ENCODE assay signal across 1 cellular context in the genomic region with DNA sequence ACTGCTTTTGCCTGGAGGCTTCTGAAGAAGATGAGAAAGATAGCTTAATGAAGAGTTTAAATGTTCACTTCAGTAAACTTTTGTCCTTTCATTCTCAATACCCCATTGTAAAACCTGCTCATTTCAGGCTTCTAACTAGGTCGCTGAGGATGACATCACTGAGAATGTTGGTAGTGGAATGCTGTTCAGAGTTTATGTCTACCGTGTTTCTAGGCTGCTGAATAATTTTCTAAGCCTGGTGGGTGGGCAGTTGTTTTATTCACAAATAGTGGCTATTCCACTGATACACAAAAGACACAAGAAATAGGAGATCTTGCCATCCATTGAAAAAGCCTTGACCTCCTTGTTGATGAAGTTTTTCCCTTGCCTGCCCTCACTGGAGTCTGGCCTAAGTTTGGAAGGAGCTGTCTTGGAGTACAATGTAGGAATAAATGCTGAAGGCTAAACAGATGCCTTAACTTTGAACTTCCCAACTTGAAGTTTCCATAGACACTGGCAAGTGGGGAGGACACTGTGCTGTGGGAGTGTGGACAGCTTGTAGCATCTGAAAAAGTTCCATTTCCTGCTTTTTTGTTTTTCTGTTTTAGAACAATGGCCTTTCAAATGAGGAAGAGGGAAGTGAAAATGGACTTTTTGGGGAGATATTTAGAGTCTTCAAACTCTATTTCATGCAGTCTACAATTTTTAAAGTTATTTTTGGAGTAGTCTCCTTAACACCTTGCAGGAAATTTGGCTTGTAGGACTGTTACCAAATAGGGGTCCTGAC.
A peak's percentile ranks its signal among the peaks of the same experiment; 100 is the strongest.
TF ChIP-seq lines count a peak whose summit lies in the region.

No MANE protein-coding gene starts in this region.

TF ChIP-seq in GM12878, 131 proteins besides CTCF, POLR2A, EP300 and RAD21 (continued from another document and continues in another):
- TF ChIP-seq, protein P1, sequence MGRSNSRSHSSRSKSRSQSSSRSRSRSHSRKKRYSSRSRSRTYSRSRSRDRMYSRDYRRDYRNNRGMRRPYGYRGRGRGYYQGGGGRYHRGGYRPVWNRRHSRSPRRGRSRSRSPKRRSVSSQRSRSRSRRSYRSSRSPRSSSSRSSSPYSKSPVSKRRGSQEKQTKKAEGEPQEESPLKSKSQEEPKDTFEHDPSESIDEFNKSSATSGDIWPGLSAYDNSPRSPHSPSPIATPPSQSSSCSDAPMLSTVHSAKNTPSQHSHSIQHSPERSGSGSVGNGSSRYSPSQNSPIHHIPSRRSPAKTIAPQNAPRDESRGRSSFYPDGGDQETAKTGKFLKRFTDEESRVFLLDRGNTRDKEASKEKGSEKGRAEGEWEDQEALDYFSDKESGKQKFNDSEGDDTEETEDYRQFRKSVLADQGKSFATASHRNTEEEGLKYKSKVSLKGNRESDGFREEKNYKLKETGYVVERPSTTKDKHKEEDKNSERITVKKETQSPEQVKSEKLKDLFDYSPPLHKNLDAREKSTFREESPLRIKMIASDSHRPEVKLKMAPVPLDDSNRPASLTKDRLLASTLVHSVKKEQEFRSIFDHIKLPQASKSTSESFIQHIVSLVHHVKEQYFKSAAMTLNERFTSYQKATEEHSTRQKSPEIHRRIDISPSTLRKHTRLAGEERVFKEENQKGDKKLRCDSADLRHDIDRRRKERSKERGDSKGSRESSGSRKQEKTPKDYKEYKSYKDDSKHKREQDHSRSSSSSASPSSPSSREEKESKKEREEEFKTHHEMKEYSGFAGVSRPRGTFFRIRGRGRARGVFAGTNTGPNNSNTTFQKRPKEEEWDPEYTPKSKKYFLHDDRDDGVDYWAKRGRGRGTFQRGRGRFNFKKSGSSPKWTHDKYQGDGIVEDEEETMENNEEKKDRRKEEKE (IDR thresholded peaks at IDR 0.05), result no peak
- TF ChIP-seq ZNF274 (IDR thresholded peaks at IDR 0.05; ENCODE audit: insufficient read depth, insufficient read length), result no peak
- TF ChIP-seq POLR2AphosphoS2 (IDR thresholded peaks at IDR 0.05; ENCODE audit: low read depth, low read length), result no peak
- TF ChIP-seq TCF3 (IDR thresholded peaks at IDR 0.05; ENCODE audit: borderline replicate concordance, insufficient read depth, low read depth, low read length), result no peak
- TF ChIP-seq ATF7 (IDR thresholded peaks at IDR 0.05; ENCODE audit: low read depth), result peak; percentile 92
- TF ChIP-seq GABPA (IDR thresholded peaks at IDR 0.05; ENCODE audit: low read depth), result no peak
- TF ChIP-seq, protein P2, sequence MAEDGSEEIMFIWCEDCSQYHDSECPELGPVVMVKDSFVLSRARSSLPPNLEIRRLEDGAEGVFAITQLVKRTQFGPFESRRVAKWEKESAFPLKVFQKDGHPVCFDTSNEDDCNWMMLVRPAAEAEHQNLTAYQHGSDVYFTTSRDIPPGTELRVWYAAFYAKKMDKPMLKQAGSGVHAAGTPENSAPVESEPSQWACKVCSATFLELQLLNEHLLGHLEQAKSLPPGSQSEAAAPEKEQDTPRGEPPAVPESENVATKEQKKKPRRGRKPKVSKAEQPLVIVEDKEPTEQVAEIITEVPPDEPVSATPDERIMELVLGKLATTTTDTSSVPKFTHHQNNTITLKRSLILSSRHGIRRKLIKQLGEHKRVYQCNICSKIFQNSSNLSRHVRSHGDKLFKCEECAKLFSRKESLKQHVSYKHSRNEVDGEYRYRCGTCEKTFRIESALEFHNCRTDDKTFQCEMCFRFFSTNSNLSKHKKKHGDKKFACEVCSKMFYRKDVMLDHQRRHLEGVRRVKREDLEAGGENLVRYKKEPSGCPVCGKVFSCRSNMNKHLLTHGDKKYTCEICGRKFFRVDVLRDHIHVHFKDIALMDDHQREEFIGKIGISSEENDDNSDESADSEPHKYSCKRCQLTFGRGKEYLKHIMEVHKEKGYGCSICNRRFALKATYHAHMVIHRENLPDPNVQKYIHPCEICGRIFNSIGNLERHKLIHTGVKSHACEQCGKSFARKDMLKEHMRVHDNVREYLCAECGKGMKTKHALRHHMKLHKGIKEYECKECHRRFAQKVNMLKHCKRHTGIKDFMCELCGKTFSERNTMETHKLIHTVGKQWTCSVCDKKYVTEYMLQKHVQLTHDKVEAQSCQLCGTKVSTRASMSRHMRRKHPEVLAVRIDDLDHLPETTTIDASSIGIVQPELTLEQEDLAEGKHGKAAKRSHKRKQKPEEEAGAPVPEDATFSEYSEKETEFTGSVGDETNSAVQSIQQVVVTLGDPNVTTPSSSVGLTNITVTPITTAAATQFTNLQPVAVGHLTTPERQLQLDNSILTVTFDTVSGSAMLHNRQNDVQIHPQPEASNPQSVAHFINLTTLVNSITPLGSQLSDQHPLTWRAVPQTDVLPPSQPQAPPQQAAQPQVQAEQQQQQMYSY (CRISPR knock-in tag; IDR thresholded peaks at IDR 0.05), result no peak
- no peak for TF ChIP-seq ZNF384 (IDR thresholded peaks at IDR 0.05; ENCODE audit: borderline replicate concordance, low read depth, low read length)
- TF ChIP-seq, protein P3, sequence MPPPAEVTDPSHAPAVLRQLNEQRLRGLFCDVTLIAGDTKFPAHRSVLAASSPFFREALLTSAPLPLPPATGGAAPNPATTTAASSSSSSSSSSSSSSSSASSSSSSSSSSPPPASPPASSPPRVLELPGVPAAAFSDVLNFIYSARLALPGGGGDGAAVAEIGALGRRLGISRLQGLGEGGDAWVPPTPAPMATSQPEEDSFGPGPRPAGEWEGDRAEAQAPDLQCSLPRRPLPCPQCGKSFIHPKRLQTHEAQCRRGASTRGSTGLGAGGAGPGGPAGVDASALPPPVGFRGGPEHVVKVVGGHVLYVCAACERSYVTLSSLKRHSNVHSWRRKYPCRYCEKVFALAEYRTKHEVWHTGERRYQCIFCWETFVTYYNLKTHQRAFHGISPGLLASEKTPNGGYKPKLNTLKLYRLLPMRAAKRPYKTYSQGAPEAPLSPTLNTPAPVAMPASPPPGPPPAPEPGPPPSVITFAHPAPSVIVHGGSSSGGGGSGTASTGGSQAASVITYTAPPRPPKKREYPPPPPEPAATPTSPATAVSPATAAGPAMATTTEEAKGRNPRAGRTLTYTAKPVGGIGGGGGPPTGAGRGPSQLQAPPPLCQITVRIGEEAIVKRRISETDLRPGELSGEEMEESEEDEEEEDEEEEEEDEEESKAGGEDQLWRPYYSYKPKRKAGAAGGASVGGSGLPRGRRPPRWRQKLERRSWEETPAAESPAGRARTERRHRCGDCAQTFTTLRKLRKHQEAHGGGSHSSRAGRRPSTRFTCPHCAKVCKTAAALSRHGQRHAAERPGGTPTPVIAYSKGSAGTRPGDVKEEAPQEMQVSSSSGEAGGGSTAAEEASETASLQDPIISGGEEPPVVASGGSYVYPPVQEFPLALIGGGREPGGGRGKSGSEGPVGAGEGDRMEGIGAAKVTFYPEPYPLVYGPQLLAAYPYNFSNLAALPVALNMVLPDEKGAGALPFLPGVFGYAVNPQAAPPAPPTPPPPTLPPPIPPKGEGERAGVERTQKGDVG (CRISPR knock-in tag; IDR thresholded peaks at IDR 0.05), result no peak
- TF ChIP-seq ZNF24 (IDR thresholded peaks at IDR 0.05), result 0 out of 2 replicates have a peak, but pooled peaks have one; percentile 47
- TF ChIP-seq, protein P4, sequence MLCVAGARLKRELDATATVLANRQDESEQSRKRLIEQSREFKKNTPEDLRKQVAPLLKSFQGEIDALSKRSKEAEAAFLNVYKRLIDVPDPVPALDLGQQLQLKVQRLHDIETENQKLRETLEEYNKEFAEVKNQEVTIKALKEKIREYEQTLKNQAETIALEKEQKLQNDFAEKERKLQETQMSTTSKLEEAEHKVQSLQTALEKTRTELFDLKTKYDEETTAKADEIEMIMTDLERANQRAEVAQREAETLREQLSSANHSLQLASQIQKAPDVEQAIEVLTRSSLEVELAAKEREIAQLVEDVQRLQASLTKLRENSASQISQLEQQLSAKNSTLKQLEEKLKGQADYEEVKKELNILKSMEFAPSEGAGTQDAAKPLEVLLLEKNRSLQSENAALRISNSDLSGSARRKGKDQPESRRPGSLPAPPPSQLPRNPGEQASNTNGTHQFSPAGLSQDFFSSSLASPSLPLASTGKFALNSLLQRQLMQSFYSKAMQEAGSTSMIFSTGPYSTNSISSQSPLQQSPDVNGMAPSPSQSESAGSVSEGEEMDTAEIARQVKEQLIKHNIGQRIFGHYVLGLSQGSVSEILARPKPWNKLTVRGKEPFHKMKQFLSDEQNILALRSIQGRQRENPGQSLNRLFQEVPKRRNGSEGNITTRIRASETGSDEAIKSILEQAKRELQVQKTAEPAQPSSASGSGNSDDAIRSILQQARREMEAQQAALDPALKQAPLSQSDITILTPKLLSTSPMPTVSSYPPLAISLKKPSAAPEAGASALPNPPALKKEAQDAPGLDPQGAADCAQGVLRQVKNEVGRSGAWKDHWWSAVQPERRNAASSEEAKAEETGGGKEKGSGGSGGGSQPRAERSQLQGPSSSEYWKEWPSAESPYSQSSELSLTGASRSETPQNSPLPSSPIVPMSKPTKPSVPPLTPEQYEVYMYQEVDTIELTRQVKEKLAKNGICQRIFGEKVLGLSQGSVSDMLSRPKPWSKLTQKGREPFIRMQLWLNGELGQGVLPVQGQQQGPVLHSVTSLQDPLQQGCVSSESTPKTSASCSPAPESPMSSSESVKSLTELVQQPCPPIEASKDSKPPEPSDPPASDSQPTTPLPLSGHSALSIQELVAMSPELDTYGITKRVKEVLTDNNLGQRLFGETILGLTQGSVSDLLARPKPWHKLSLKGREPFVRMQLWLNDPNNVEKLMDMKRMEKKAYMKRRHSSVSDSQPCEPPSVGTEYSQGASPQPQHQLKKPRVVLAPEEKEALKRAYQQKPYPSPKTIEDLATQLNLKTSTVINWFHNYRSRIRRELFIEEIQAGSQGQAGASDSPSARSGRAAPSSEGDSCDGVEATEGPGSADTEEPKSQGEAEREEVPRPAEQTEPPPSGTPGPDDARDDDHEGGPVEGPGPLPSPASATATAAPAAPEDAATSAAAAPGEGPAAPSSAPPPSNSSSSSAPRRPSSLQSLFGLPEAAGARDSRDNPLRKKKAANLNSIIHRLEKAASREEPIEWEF (IDR thresholded peaks at IDR 0.05; ENCODE audit: insufficient replicate concordance, low read depth, low read length), result no peak
- TF ChIP-seq CREB1 (IDR thresholded peaks at IDR 0.05; ENCODE audit: low read depth), result 0 out of 2 replicates have a peak, but pooled peaks have one; percentile 17
- TF ChIP-seq MTA3 (IDR thresholded peaks at IDR 0.05; ENCODE audit: borderline replicate concordance, low read length), result peak; percentile 83
- TF ChIP-seq SMARCA5 (IDR thresholded peaks at IDR 0.05), result peak; percentile 62; the same call in 1 of the 2 replicates
- TF ChIP-seq JUNB (IDR thresholded peaks at IDR 0.05), result peak; percentile 36; the same call in 1 of the 2 replicates
- no peak for TF ChIP-seq NR2C1 (IDR thresholded peaks at IDR 0.05)
- TF ChIP-seq HDAC2 (IDR thresholded peaks at IDR 0.05), result no peak
- TF ChIP-seq, protein P5, sequence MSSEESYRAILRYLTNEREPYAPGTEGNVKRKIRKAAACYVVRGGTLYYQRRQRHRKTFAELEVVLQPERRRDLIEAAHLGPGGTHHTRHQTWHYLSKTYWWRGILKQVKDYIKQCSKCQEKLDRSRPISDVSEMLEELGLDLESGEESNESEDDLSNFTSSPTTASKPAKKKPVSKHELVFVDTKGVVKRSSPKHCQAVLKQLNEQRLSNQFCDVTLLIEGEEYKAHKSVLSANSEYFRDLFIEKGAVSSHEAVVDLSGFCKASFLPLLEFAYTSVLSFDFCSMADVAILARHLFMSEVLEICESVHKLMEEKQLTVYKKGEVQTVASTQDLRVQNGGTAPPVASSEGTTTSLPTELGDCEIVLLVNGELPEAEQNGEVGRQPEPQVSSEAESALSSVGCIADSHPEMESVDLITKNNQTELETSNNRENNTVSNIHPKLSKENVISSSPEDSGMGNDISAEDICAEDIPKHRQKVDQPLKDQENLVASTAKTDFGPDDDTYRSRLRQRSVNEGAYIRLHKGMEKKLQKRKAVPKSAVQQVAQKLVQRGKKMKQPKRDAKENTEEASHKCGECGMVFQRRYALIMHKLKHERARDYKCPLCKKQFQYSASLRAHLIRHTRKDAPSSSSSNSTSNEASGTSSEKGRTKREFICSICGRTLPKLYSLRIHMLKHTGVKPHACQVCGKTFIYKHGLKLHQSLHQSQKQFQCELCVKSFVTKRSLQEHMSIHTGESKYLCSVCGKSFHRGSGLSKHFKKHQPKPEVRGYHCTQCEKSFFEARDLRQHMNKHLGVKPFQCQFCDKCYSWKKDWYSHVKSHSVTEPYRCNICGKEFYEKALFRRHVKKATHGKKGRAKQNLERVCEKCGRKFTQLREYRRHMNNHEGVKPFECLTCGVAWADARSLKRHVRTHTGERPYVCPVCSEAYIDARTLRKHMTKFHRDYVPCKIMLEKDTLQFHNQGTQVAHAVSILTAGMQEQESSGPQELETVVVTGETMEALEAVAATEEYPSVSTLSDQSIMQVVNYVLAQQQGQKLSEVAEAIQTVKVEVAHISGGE (CRISPR knock-in tag; IDR thresholded peaks at IDR 0.05), result no peak
- TF ChIP-seq, protein P6, sequence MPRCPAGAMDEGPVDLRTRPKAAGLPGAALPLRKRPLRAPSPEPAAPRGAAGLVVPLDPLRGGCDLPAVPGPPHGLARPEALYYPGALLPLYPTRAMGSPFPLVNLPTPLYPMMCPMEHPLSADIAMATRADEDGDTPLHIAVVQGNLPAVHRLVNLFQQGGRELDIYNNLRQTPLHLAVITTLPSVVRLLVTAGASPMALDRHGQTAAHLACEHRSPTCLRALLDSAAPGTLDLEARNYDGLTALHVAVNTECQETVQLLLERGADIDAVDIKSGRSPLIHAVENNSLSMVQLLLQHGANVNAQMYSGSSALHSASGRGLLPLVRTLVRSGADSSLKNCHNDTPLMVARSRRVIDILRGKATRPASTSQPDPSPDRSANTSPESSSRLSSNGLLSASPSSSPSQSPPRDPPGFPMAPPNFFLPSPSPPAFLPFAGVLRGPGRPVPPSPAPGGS (IDR thresholded peaks at IDR 0.05; ENCODE audit: borderline replicate concordance, insufficient read depth, low read depth, low read length, poor library complexity, severe bottlenecking), result no peak
- TF ChIP-seq CBX3 (IDR thresholded peaks at IDR 0.05; ENCODE audit: borderline replicate concordance, low read depth), result no peak
- no peak for TF ChIP-seq PAX5 (IDR thresholded peaks at IDR 0.05; ENCODE audit: borderline replicate concordance, low read depth, low read length)
- peak; percentile 81 for TF ChIP-seq NFIC (IDR thresholded peaks at IDR 0.05; ENCODE audit: low read depth, low read length)
- TF ChIP-seq ZZZ3 (IDR thresholded peaks at IDR 0.05; ENCODE audit: control insufficient read depth, insufficient read length, low read depth), result no peak
